In genomic region chr5:91373600-91373999, GRCh38 we compare ENCODE assay signal across 17 cellular contexts. TPM values are rescaled to one million over a fixed set of nuclear protein-coding genes. Genes with fewer than 3 reads are reported as not detected.
DNase-seq lines count a peak whose midpoint lies in the region; ATAC-seq and TF ChIP-seq lines count a peak whose summit lies in the region.
"Had no signal": no experiment of that assay in that cellular context is flagged by ENCODE, and none has a peak within 500 bp of the region (broad histone marks: within the 10 kb centered on the region; RNA-seq: fewer than 3 reads in every experiment).

No MANE protein-coding gene starts in this region.

- H3K36me3 Mint-ChIP-seq in stimulated activated effector memory CD8-positive, alpha-beta T cell treated with anti-CD3 and anti-CD28 coated beads, Interleukin-12 subunit alpha, Interleukin-12 subunit beta, amount 100 ng/mL, for 72 hours, result peaks cover 100% of the 10 kb centered on the region

- H3K4me1 ChIP-seq in heart left ventricle, result peaks cover 4 to 81% (median 33%) of the 10 kb centered on the region in 12 donors
- peaks cover 26% of the 10 kb centered on the region for H3K4me1 ChIP-seq in Panc1 (ENCODE audit: control insufficient read depth, insufficient read depth, low read length)
- H3K4me1 ChIP-seq in lower lobe of right lung, result peaks cover 94% of the 10 kb centered on the region
- H3K4me1 ChIP-seq in subcutaneous abdominal adipose tissue (ENCODE audit: control insufficient read depth in 5 of 5, insufficient read depth in 5 of 5, low read length in 5 of 5), result peaks cover 0 to 28% (median 11%) of the 10 kb centered on the region in 5 donors

- H3K4me3 ChIP-seq in heart left ventricle (no peak overlapping the region), Panc1 (ENCODE audit: low read depth in 2 of 2, low read length in 2 of 2) (no peak overlapping the region), lower lobe of right lung (no peak overlapping the region), subcutaneous abdominal adipose tissue (ENCODE audit: low read depth in 1 of 5, low read length in 5 of 5) (no peak overlapping the region)
- H3K4me3 ChIP-seq: ascending aorta, suprapubic skin had no signal

- WGBS in heart left ventricle, 4 donors, result 58 to 67% (median 64%) methylated on average over 5 of the region's 5 CpGs

- H3K27ac ChIP-seq in heart left ventricle (peak overlapping the region in 4 of 12 donors; percentile 0 to 43 (median 6)), Panc1 (ENCODE audit: low read length) (peak overlapping the region; percentile 9; the same call in 1 of the 2 replicates), lower lobe of right lung (peak overlapping the region; percentile 37), subcutaneous abdominal adipose tissue (ENCODE audit: low read depth, low read length) (peak overlapping the region; percentile 1)
- H3K27ac ChIP-seq: suprapubic skin had no signal

- no peaks in the 10 kb centered on the region for H3K27me3 ChIP-seq in heart left ventricle
- H3K27me3 ChIP-seq in Panc1 (ENCODE audit: control insufficient read depth, insufficient read depth, low read length), result no peaks in the 10 kb centered on the region
- no peaks in the 10 kb centered on the region for H3K27me3 ChIP-seq in lower lobe of right lung (ENCODE audit: low read depth)
- H3K27me3 ChIP-seq in subcutaneous abdominal adipose tissue (ENCODE audit: control insufficient read depth in 5 of 5, insufficient read depth in 4 of 5, low read length in 5 of 5), result no peaks in the 10 kb centered on the region
- H3K27me3 ChIP-seq: ascending aorta, suprapubic skin had no signal

- CTCF ChIA-PET in Panc1 (lab: Charles Lee), result no interaction called here

- H3K27ac Mint-ChIP-seq in stimulated activated effector memory CD8-positive, alpha-beta T cell treated with anti-CD3 and anti-CD28 coated beads, Interleukin-12 subunit alpha, Interleukin-12 subunit beta, amount 100 ng/mL, for 72 hours, result no peak overlapping the region

- no peaks in the 10 kb centered on the region for H3K9me3 ChIP-seq in heart left ventricle
- H3K9me3 ChIP-seq in Panc1 (ENCODE audit: control insufficient read depth, insufficient read depth, low read depth, low read length), result no peaks in the 10 kb centered on the region
- H3K9me3 ChIP-seq in lower lobe of right lung, result no peaks in the 10 kb centered on the region
- no peaks in the 10 kb centered on the region for H3K9me3 ChIP-seq in subcutaneous abdominal adipose tissue (ENCODE audit: control insufficient read depth in 5 of 5, low read length in 5 of 5)
- H3K9me3 ChIP-seq: ascending aorta, suprapubic skin had no signal

- no peaks in the 10 kb centered on the region for H3K9me3 Mint-ChIP-seq in stimulated activated effector memory CD8-positive, alpha-beta T cell treated with anti-CD3 and anti-CD28 coated beads, Interleukin-12 subunit alpha, Interleukin-12 subunit beta, amount 100 ng/mL, for 72 hours
- H3K9me3 Mint-ChIP-seq: neural crest cell had no signal

- peaks cover 19% of the 10 kb centered on the region for H3K4me1 Mint-ChIP-seq in stimulated activated effector memory CD8-positive, alpha-beta T cell treated with anti-CD3 and anti-CD28 coated beads, Interleukin-12 subunit alpha, Interleukin-12 subunit beta, amount 100 ng/mL, for 72 hours

- intact Hi-C loops in heart left ventricle (cut with DNase I) (no loop called here), Right ventricle myocardium inferior (cut with DNase I) (no loop called here), Panc1 (cut with micrococcal nuclease; ENCODE audit: unreplicated experiment) (no loop called here), lower lobe of right lung (cut with DNase I) (loop anchor here (10.0 kb wide), 1 partner anchor 269 kb away; no protein-coding TSS in a partner anchor)

- POLR2A ChIA-PET in Panc1 (lab: Charles Lee), result interaction anchor here (0.7 kb wide), 1 partner anchor 323 kb away, joined by 3 read pairs; no protein-coding TSS in a partner anchor

- DNase-seq in heart left ventricle (no peak), Right ventricle myocardium inferior (ENCODE audit: missing footprints) (no peak), Panc1 (ENCODE audit: low read depth, low spot score) (no peak), lower lobe of right lung (no peak), middle frontal gyrus (ENCODE audit: extremely low spot score, low spot score) (no peak)
- DNase-seq in stimulated activated effector memory CD8-positive, alpha-beta T cell treated with anti-CD3 and anti-CD28 coated beads, Interleukin-12 subunit alpha, Interleukin-12 subunit beta, amount 100 ng/mL, for 72 hours (ENCODE audit: low spot score in 2 of 2), result no peak
- DNase-seq in stimulated activated naive CD4-positive, alpha-beta T cell treated with Interleukin-2 at 50 U/mL for 16 hours (lab: John Stamatoyannopoulos, UW), result no peak
- DNase-seq: CD4-positive, CD25-positive, alpha-beta regulatory T cell; glutamatergic neuron; NCI-H1092 treated with DMSO at 0.1 percent for 48 hours; NCI-H2081 treated with DMSO at 0.1 percent for 48 hours; NCI-H526; T-helper 1 cell had no signal

- peaks cover 0 to 100% (median 97%) of the 10 kb centered on the region in 9 donors for H3K36me3 ChIP-seq in heart left ventricle
- peaks cover 86% of the 10 kb centered on the region for H3K36me3 ChIP-seq in Panc1 (ENCODE audit: control insufficient read depth, insufficient read depth, low read length)
- H3K36me3 ChIP-seq in lower lobe of right lung, result peaks cover 99% of the 10 kb centered on the region
- H3K36me3 ChIP-seq in subcutaneous abdominal adipose tissue (ENCODE audit: control insufficient read depth in 5 of 5, insufficient read depth in 5 of 5, low read length in 5 of 5), result peaks cover 39 to 76% (median 64%) of the 10 kb centered on the region in 5 donors

- no peak overlapping the region for H3K9ac ChIP-seq in subcutaneous abdominal adipose tissue (ENCODE audit: low read length in 5 of 5)

- BruUV-seq in Panc1 (replicated peaks; lab: Mats Ljungman, UMichigan), result no TSS peak

- TF ChIP-seq CTCF in heart left ventricle (IDR thresholded peaks at IDR 0.05), result no peak
- TF ChIP-seq CTCF in Panc1 (IDR thresholded peaks at IDR 0.05), result no peak
- no peak for TF ChIP-seq CTCF in lower lobe of right lung (IDR thresholded peaks at IDR 0.05)

- TF ChIP-seq POLR2A in heart left ventricle (IDR thresholded peaks at IDR 0.05), result no peak

- in situ Hi-C loops in Panc1 (cut with HindIII; ENCODE audit: low pct_unique_long_range_greater_than_20kb, low sequenced_read_pairs), result no loop called here

- ATAC-seq in heart left ventricle, result peak in 3 of 4 donors; percentile 39 to 60 (median 57)
- ATAC-seq in Right ventricle myocardium inferior, result no peak
- ATAC-seq in Panc1, result no peak
- ATAC-seq in lower lobe of right lung, result peak; percentile 94
- no peak for ATAC-seq in stimulated activated effector memory CD8-positive, alpha-beta T cell treated with anti-CD3 and anti-CD28 coated beads, Interleukin-12 subunit alpha, Interleukin-12 subunit beta, amount 100 ng/mL, for 72 hours

- H3K4me3 Mint-ChIP-seq in stimulated activated effector memory CD8-positive, alpha-beta T cell treated with anti-CD3 and anti-CD28 coated beads, Interleukin-12 subunit alpha, Interleukin-12 subunit beta, amount 100 ng/mL, for 72 hours, result no peak overlapping the region
- H3K4me3 Mint-ChIP-seq: neural crest cell had no signal

RNA-seq across cellular contexts. Expression of gene ARRDC3, which starts 9.5 kb away (rescaled TPM):
- total RNA-seq in heart left ventricle, result 10 to 100 TPM in 5 of 9 donors, 1 to 10 TPM in 4; 4.3 to 53.6 (median 11.8) TPM
- polyA plus RNA-seq in heart left ventricle, result 1 to 10 TPM; 3.3 to 7.2 TPM
- total RNA-seq in Right ventricle myocardium inferior, result 19.9 TPM
- total RNA-seq in Panc1 (2021; ENCODE audit: unreplicated experiment), result 33.0 TPM
- polyA plus RNA-seq in Panc1 (2012; ENCODE audit: insufficient read length), result 16.8 TPM
- total RNA-seq in lower lobe of right lung, result 90.5 TPM

Comparison
In these comparisons a context has a peak if more than half of its experiments do, and no peak if none do; other contexts are left out.
1. ATAC-seq: peak in heart left ventricle (3 of 4) and lower lobe of right lung (2 of 2); none in Right ventricle myocardium inferior (single experiment), Panc1 (single experiment) and stimulated activated effector memory CD8-positive, alpha-beta T cell treated with anti-CD3 and anti-CD28 coated beads, Interleukin-12 subunit alpha, Interleukin-12 subunit beta, amount 100 ng/mL, for 72 hours (single experiment).